Comparison of ENCODE assay signal across 3 cellular contexts in genomic region chr20:63254536-63255384, GRCh38.
TF ChIP-seq lines count a peak whose summit lies in the region.

No MANE protein-coding gene starts in this region.

TF ChIP-seq in HEK293, 187 proteins besides CTCF, POLR2A, EP300 and RAD21:
- no peak for TF ChIP-seq ZNF324 (tag by site-specific recombination; IDR thresholded peaks at IDR 0.05)
- no peak for TF ChIP-seq ZNF692 (tag by site-specific recombination; IDR thresholded peaks at IDR 0.05)
- no peak for TF ChIP-seq ZNF26 (tag by site-specific recombination; IDR thresholded peaks at IDR 0.05)
- no peak for TF ChIP-seq HOXA7 (CRISPR knock-in tag; IDR thresholded peaks at IDR 0.05; ENCODE audit: borderline replicate concordance)
- TF ChIP-seq ZIC2 (tag by site-specific recombination; IDR thresholded peaks at IDR 0.05): peak; percentile 61
- TF ChIP-seq ZNF114 (tag by site-specific recombination; IDR thresholded peaks at IDR 0.05): no peak
- TF ChIP-seq SP2 (tag by site-specific recombination; IDR thresholded peaks at IDR 0.05): peak; percentile 25; the same call in 1 of the 2 replicates
- TF ChIP-seq ZNF596 (tag by site-specific recombination; IDR thresholded peaks at IDR 0.05): no peak
- no peak for TF ChIP-seq ZNF16 (tag by site-specific recombination; IDR thresholded peaks at IDR 0.05; ENCODE audit: low read depth)
- peak; percentile 12; the same call in 1 of the 2 replicates for TF ChIP-seq GLIS1 (tag by site-specific recombination; IDR thresholded peaks at IDR 0.05)
- no peak for TF ChIP-seq SCRT1 (tag by site-specific recombination; IDR thresholded peaks at IDR 0.05; ENCODE audit: borderline replicate concordance)
- peak; percentile 45; the same call in 1 of the 2 replicates for TF ChIP-seq ZNF600 (tag by site-specific recombination; IDR thresholded peaks at IDR 0.05)
- TF ChIP-seq ZNF302 (tag by site-specific recombination; IDR thresholded peaks at IDR 0.05; ENCODE audit: low read depth): no peak
TF ChIP-seq in HEK293: peak in this region for 4.

TF ChIP-seq in H1, 55 proteins besides CTCF, POLR2A, EP300 and RAD21:
- TF ChIP-seq EZH2 (IDR thresholded peaks at IDR 0.05; ENCODE audit: low read depth, low read length, severe bottlenecking): peak; percentile 42
- peak; percentile 56; the same call in 1 of the 2 replicates for TF ChIP-seq GABPA (IDR thresholded peaks at IDR 0.05; ENCODE audit: borderline replicate concordance, insufficient read depth, low read length)
- no peak for TF ChIP-seq SIX5 (IDR thresholded peaks at IDR 0.05; ENCODE audit: low read depth, low read length)
- 0 out of 2 replicates have a peak, but pooled peaks have one; percentile 11 for TF ChIP-seq KDM1A (IDR thresholded peaks at IDR 0.05; ENCODE audit: borderline replicate concordance, low read length)
- TF ChIP-seq KDM4A (IDR thresholded peaks at IDR 0.05; ENCODE audit: low read depth, low read length, severe bottlenecking): peak; percentile 85
- no peak for TF ChIP-seq NANOG (IDR thresholded peaks at IDR 0.05; ENCODE audit: insufficient read depth, low read depth, low read length, poor library complexity, severe bottlenecking)
- 0 out of 4 replicates have a peak, but pooled peaks of 1 of the 2 experiments have one; percentile 30 for TF ChIP-seq HDAC2 (IDR thresholded peaks at IDR 0.05; ENCODE audit: borderline replicate concordance in 1 of 2, low read depth in 2 of 2, low read length in 2 of 2)
- TF ChIP-seq RFX5 (IDR thresholded peaks at IDR 0.05; ENCODE audit: borderline replicate concordance, low read depth, low read length): no peak
- peak; percentile 56 for TF ChIP-seq MAX (IDR thresholded peaks at IDR 0.05)
- TF ChIP-seq SUZ12 (IDR thresholded peaks at IDR 0.05; ENCODE audit: low read length): peak; percentile 7; the same call in 1 of the 2 replicates
- TF ChIP-seq E2F6 (IDR thresholded peaks at IDR 0.05): 0 out of 2 replicates have a peak, but pooled peaks have one; percentile 73
- no peak for TF ChIP-seq ATF2 (IDR thresholded peaks at IDR 0.05; ENCODE audit: low read length)

TF ChIP-seq in HEK293T, 16 proteins besides CTCF, POLR2A, EP300 and RAD21:
- TF ChIP-seq NFRKB (IDR thresholded peaks at IDR 0.05) (no peak), SP1 (IDR thresholded peaks at IDR 0.05) (no peak), ARNT (IDR thresholded peaks at IDR 0.05) (no peak), HDGF (IDR thresholded peaks at IDR 0.05; ENCODE audit: borderline replicate concordance) (no peak), PKNOX1 (IDR thresholded peaks at IDR 0.05) (no peak), TARDBP (IDR thresholded peaks at IDR 0.05) (no peak), FOXA1 (IDR thresholded peaks at IDR 0.05) (no peak), CTBP1 (IDR thresholded peaks at IDR 0.05; ENCODE audit: borderline replicate concordance) (no peak), SUZ12 (IDR thresholded peaks at IDR 0.05) (no peak), LEF1 (IDR thresholded peaks at IDR 0.05; ENCODE audit: borderline replicate concordance) (no peak), FOXK2 (IDR thresholded peaks at IDR 0.05) (no peak), ZNF384 (IDR thresholded peaks at IDR 0.05) (no peak), BHLHE40 (IDR thresholded peaks at IDR 0.05; ENCODE audit: borderline replicate concordance) (no peak)
